9 cellular contexts compared by ENCODE assay signal in genomic region chr17:81675515-81676221, GRCh38. TPM values are rescaled to one million over a fixed set of nuclear protein-coding genes. Genes with fewer than 3 reads are reported as not detected.
DNase-seq lines count a peak whose midpoint lies in the region; ATAC-seq and TF ChIP-seq lines count a peak whose summit lies in the region.
"Not testable (repeated sequence)": the region's sequence is repeated elsewhere in the genome, so short reads cannot be mapped to it uniquely, and the experiment has no call there.
"Had no signal": no experiment of that assay in that cellular context is flagged by ENCODE, and none has a peak within 500 bp of the region (broad histone marks: within the 10 kb centered on the region; RNA-seq: fewer than 3 reads in every experiment).

No MANE protein-coding gene starts in this region.

- DNase-seq in DMS153 treated with DMSO at 0.1 percent for 48 hours (lab: John Stamatoyannopoulos, UW; ENCODE audit: unreplicated experiment) (peak; percentile 3), HT1080 (ENCODE audit: low read depth) (peak; percentile 53), WTC11 (ENCODE audit: low spot score) (peak; percentile 51), head of caudate nucleus (peak in 37 of 42 donors; percentile 22 to 75 (median 48))
- not testable (repeated sequence) for DNase-seq in upper lobe of right lung

- not testable (repeated sequence) for H3K27me3 ChIP-seq in OCI-LY1 (ENCODE audit: insufficient read depth, low read length); neural cell (ENCODE audit: insufficient read depth, low read depth, low read length); upper lobe of right lung

- H3K4me2 ChIP-seq in OCI-LY1 (ENCODE audit: low read length); neural cell (ENCODE audit: low read length): not testable (repeated sequence)

- POLR2A ChIA-PET in WTC11 (lab: Charles Lee): not testable (repeated sequence)

- H3K4me1 Mint-ChIP-seq in WTC11: not testable (repeated sequence)
- H3K4me1 Mint-ChIP-seq in brain: peaks cover 15% of the 10 kb centered on the region

- H3K4me1 ChIP-seq in OCI-LY1 (ENCODE audit: insufficient read depth, low read length, severe bottlenecking); upper lobe of right lung: not testable (repeated sequence)

- TF ChIP-seq RAD21 in neural cell (conservative IDR thresholded peaks at IDR 0.05): not testable (repeated sequence)

- CTCF ChIA-PET in WTC11 (lab: Charles Lee): interaction anchor here (0.6 to 1.9 kb wide), 10 partner anchors 9 to 1306 kb away, joined by 3 to 9 read pairs (median 5); partner anchors contain the start of genes ARL16, CCDC137, HGS and MRPL12

- H3F3A ChIP-seq in OCI-LY1 (ENCODE audit: insufficient read depth, low read length); neural cell (ENCODE audit: insufficient read depth, low read length, poor library complexity, severe bottlenecking): not testable (repeated sequence)

- H3K27me3 Mint-ChIP-seq in WTC11 (ENCODE audit: low read depth); brain: not testable (repeated sequence)

- TF ChIP-seq EP300 in neural cell (conservative IDR thresholded peaks at IDR 0.05; ENCODE audit: poor library complexity, severe bottlenecking): not testable (repeated sequence)

- H3K36me3 Mint-ChIP-seq in WTC11: peaks cover 33% of the 10 kb centered on the region
- H3K36me3 Mint-ChIP-seq in brain: peaks cover 19% of the 10 kb centered on the region

- H2AFZ ChIP-seq in OCI-LY1 (ENCODE audit: low read length); neural cell (ENCODE audit: low read depth, low read length): not testable (repeated sequence)

- ATAC-seq in WTC11, upper lobe of right lung: not testable (repeated sequence)

- peaks cover 49% of the 10 kb centered on the region for H3K36me3 ChIP-seq in OCI-LY1 (ENCODE audit: insufficient read depth, low read length)
- H3K36me3 ChIP-seq in neural cell (ENCODE audit: insufficient read depth, low read length): not testable (repeated sequence)
- peaks cover 36% of the 10 kb centered on the region for H3K36me3 ChIP-seq in upper lobe of right lung

- H3K9me3 Mint-ChIP-seq in WTC11, brain: not testable (repeated sequence)

- H3K27ac ChIP-seq in OCI-LY1 (ENCODE audit: low read depth, low read length, poor library complexity, severe bottlenecking); neural cell (ENCODE audit: low read length); upper lobe of right lung: not testable (repeated sequence)

- not testable (repeated sequence) for H3K9me3 ChIP-seq in OCI-LY1 (ENCODE audit: low read length); neural cell (ENCODE audit: low read length); upper lobe of right lung

- intact Hi-C loops in head of caudate nucleus (cut with DNase I); upper lobe of right lung (cut with DNase I): not testable (repeated sequence)

- H3K4me3 Mint-ChIP-seq in WTC11: not testable (repeated sequence)
- peak overlapping the region in 1 of 5 experiments; percentile 59 for H3K4me3 Mint-ChIP-seq in brain

- H3K27ac Mint-ChIP-seq in WTC11: not testable (repeated sequence)
- H3K27ac Mint-ChIP-seq in brain: peak overlapping the region in 2 of 5 experiments; percentile 5 to 38

- not testable (repeated sequence) for H3K4me3 ChIP-seq in OCI-LY1 (ENCODE audit: low read depth, low read length, poor library complexity, severe bottlenecking); neural cell (ENCODE audit: low read length); upper lobe of right lung

- H4K20me1 ChIP-seq in OCI-LY1 (ENCODE audit: insufficient read depth, low read length); neural cell (ENCODE audit: insufficient read depth): not testable (repeated sequence)

- not testable (repeated sequence) for H3K9ac ChIP-seq in OCI-LY1 (ENCODE audit: low read length); neural cell (ENCODE audit: low read length)

- TF ChIP-seq CTCF in OCI-LY1 (IDR thresholded peaks at IDR 0.05; ENCODE audit: low read length) (peak; percentile 43), WTC11 (IDR thresholded peaks at IDR 0.05) (0 out of 2 replicates have a peak, but pooled peaks have one; percentile 11), brain (conservative IDR thresholded peaks at IDR 0.05) (peak; percentile 55 to 73), neural cell (IDR thresholded peaks at IDR 0.05; ENCODE audit: poor library complexity, severe bottlenecking) (peak; percentile 61), upper lobe of right lung (IDR thresholded peaks at IDR 0.05) (peak; percentile 64)

- H3K9me2 ChIP-seq in OCI-LY1 (ENCODE audit: low read depth, low read length); neural cell (ENCODE audit: insufficient read depth, low read length): not testable (repeated sequence)

- not testable (repeated sequence) for H3K79me2 ChIP-seq in OCI-LY1 (ENCODE audit: insufficient read depth, low read length); neural cell (replicated peaks; ENCODE audit: insufficient read depth, low read length)

TF ChIP-seq in neural cell, 6 proteins besides CTCF, POLR2A, EP300 and RAD21:
- TF ChIP-seq SMC3 (conservative IDR thresholded peaks at IDR 0.05; ENCODE audit: poor library complexity): peak; percentile 51

RNA-seq across cellular contexts. Expression of gene ARL16, which starts 7.9 kb away (rescaled TPM):
- total RNA-seq in HT1080 (2014; rRNA removed; shearing (Covaris generic)): 47.9 and 59.7 TPM in 2 replicates
- polyA plus RNA-seq in HT1080 (2015; cell fraction: cytosol; rRNA removed): 25.2 and 32.5 TPM in 2 replicates
- 25.7 and 31.9 TPM in 2 replicates for polyA plus RNA-seq in HT1080 (2015; cell fraction: nucleus; rRNA removed)
- total RNA-seq in WTC11 (2021): 44.7 to 46.7 TPM (median 45.4 TPM) in 3 replicates
- polyA plus RNA-seq in brain (ENCODE audit: insufficient read depth, low read depth, low replicate concordance): 78.3 TPM
- 145 and 156 TPM in 2 replicates for polyA plus RNA-seq in neural cell
- polyA minus RNA-seq in neural cell: 61.4 and 62.3 TPM in 2 replicates
- total RNA-seq in upper lobe of right lung: 19.5 TPM

RNA-seq across cellular contexts. Expression of gene HGS, which starts 8.1 kb away (rescaled TPM):
- 165 and 172 TPM in 2 replicates for total RNA-seq in HT1080 (2014; rRNA removed; shearing (Covaris generic))
- polyA plus RNA-seq in HT1080 (2015; cell fraction: cytosol; rRNA removed): 102 and 109 TPM in 2 replicates
- polyA plus RNA-seq in HT1080 (2015; cell fraction: nucleus; rRNA removed): 333 and 341 TPM in 2 replicates
- total RNA-seq in WTC11 (2021): 83.7 to 113 TPM (median 90.8 TPM) in 3 replicates
- 147 TPM for polyA plus RNA-seq in brain (ENCODE audit: insufficient read depth, low read depth, low replicate concordance)
- polyA plus RNA-seq in neural cell: 81.1 and 97.2 TPM in 2 replicates
- 61.5 and 68.2 TPM in 2 replicates for polyA minus RNA-seq in neural cell
- total RNA-seq in upper lobe of right lung: 88.3 TPM

RNA-seq across cellular contexts. Expression of gene CCDC137, which starts 9.1 kb away (rescaled TPM):
- total RNA-seq in HT1080 (2014; rRNA removed; shearing (Covaris generic)): 47.3 and 60.3 TPM in 2 replicates
- 17.0 and 18.4 TPM in 2 replicates for polyA plus RNA-seq in HT1080 (2015; cell fraction: cytosol; rRNA removed)
- polyA plus RNA-seq in HT1080 (2015; cell fraction: nucleus; rRNA removed): 16.2 and 24.9 TPM in 2 replicates
- total RNA-seq in WTC11 (2021) (34.3 to 36.8 TPM (median 35.2 TPM) in 3 replicates), upper lobe of right lung (13.7 TPM)
- polyA plus RNA-seq in brain (ENCODE audit: insufficient read depth, low read depth, low replicate concordance) (19.4 TPM), neural cell (12.2 and 16.1 TPM in 2 replicates)
- 11.1 and 11.4 TPM in 2 replicates for polyA minus RNA-seq in neural cell

RNA-seq across cellular contexts. Expression of gene OXLD1, which starts 9.3 kb away (rescaled TPM):
- total RNA-seq in HT1080 (2014; rRNA removed; shearing (Covaris generic)): 63.5 and 66.8 TPM in 2 replicates
- 47.9 and 77.8 TPM in 2 replicates for polyA plus RNA-seq in HT1080 (2015; cell fraction: cytosol; rRNA removed)
- polyA plus RNA-seq in HT1080 (2015; cell fraction: nucleus; rRNA removed): 61.0 and 72.8 TPM in 2 replicates
- 47.0 to 49.6 TPM (median 48.1 TPM) in 3 replicates for total RNA-seq in WTC11 (2021)
- polyA plus RNA-seq in brain (ENCODE audit: insufficient read depth, low read depth, low replicate concordance): 32.6 TPM
- polyA plus RNA-seq in neural cell: 61.0 and 64.2 TPM in 2 replicates
- polyA minus RNA-seq in neural cell: 23.8 and 29.7 TPM in 2 replicates
- 26.7 TPM for total RNA-seq in upper lobe of right lung

RNA-seq across cellular contexts. Expression of gene PDE6G, which starts 19.3 kb away (rescaled TPM):
- 0.10 and 0.35 TPM in 2 replicates for total RNA-seq in HT1080 (2014; rRNA removed; shearing (Covaris generic))
- polyA plus RNA-seq in HT1080 (2015; cell fraction: cytosol; rRNA removed): 0.42 and 1.0 TPM in 2 replicates
- polyA plus RNA-seq in HT1080 (2015; cell fraction: nucleus; rRNA removed): 1.1 TPM in 1 of 2 replicates, not detected in the other
- total RNA-seq in WTC11 (2021) (4.4 to 6.9 TPM (median 6.3 TPM) in 3 replicates), upper lobe of right lung (1.0 TPM)
- polyA plus RNA-seq in brain (ENCODE audit: insufficient read depth, low read depth, low replicate concordance) (not detected), neural cell (not detected in 2 replicates)
- not detected in 2 replicates for polyA minus RNA-seq in neural cell
- total RNA-seq: frontal cortex had no signal

Comparison
In these comparisons a context has a peak if more than half of its experiments do, and no peak if none do; other contexts are left out.
1. CTCF ChIP-seq: peak in every context shown above with its lines; median percentile 64 in brain; 64 in upper lobe of right lung; 61 in neural cell; 43 in OCI-LY1; 11 in WTC11.